14 cellular contexts compared by ENCODE assay signal in the genomic region with DNA sequence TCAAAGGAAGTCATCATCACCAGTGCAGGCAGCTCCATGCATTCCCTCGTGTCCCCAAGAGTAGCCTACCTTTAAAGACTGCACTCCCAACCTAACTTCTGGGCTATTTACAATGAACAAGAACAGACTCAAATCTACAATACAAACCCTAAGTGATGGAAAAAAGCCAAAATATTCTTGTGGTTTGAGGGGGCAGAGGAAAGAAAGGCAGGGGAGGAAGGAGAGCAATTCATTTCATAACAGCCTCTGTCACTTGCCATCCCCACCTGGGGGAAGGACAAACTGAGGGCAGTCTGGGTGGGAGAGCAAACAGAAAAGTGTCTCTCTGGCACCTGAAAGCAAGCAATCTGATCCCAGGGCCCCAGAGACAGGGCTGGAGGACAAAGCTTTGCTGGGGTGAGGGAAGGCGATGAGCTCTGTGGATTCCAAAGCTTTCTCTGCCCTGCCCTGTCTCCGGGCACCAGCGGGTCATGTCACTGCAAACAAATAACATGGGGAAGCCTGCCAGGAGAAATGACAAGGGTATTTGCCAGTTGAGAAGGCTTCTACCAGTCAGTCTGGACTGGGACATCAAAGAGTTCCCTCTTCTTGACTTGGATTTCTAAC.
DNase-seq lines count a peak whose midpoint lies in the region; ATAC-seq and TF ChIP-seq lines count a peak whose summit lies in the region.
"Had no signal": no experiment of that assay in that cellular context is flagged by ENCODE, and none has a peak within 500 bp of the region (broad histone marks: within the 10 kb centered on the region; RNA-seq: fewer than 3 reads in every experiment).

No MANE protein-coding gene starts in this region.

- H3F3A ChIP-seq in PC-3 (ENCODE audit: low read length, unreplicated experiment), result no peaks in the 10 kb centered on the region

- peak; percentile 27 for DNase-seq in DMS79 treated with DMSO at 0.1 percent for 48 hours (lab: John Stamatoyannopoulos, UW)
- DNase-seq in DMS79 (lab: John Stamatoyannopoulos, UW), result no peak
- peak; percentile 73 for DNase-seq in PC-3
- peak; percentile 37 for DNase-seq in left ventricle myocardium superior
- DNase-seq in gastrocnemius medialis, result no peak
- no peak for DNase-seq in C1 segment of cervical spinal cord (lab: John Stamatoyannopoulos, UW)
- DNase-seq: activated naive CD8-positive, alpha-beta T cell treated with anti-CD3 and anti-CD28 coated beads for 36 hours; activated T-cell treated with anti-CD3 and anti-CD28 coated beads, Interleukin-2, amount 50 U/mL, for 48 hours; naive thymus-derived CD8-positive, alpha-beta T cell; SK-N-SH had no signal

- no peaks in the 10 kb centered on the region for H3K36me3 ChIP-seq in PC-3 (ENCODE audit: low read depth, low read length)
- no peaks in the 10 kb centered on the region for H3K36me3 ChIP-seq in gastrocnemius medialis
- H3K36me3 ChIP-seq: thoracic aorta had no signal

- H3K27me3 ChIP-seq in PC-3 (ENCODE audit: low read length) (no peaks in the 10 kb centered on the region), gastrocnemius medialis (no peaks in the 10 kb centered on the region)

- no peak overlapping the region for H3K9ac ChIP-seq in PC-3 (ENCODE audit: low read length)
- H3K9ac ChIP-seq: SK-N-SH had no signal

- no peaks in the 10 kb centered on the region for H3K9me3 ChIP-seq in PC-3 (ENCODE audit: low read length)
- no peaks in the 10 kb centered on the region for H3K9me3 ChIP-seq in gastrocnemius medialis
- H3K9me3 ChIP-seq: SK-N-SH, thoracic aorta had no signal

- CTCF ChIA-PET in PC-3 (lab: Charles Lee), result no interaction called here

- H3K9me2 ChIP-seq in PC-3 (replicated peaks; ENCODE audit: low read length), result no peaks in the 10 kb centered on the region
- H3K9me2 ChIP-seq: SK-N-SH had no signal

- no peaks in the 10 kb centered on the region for H4K20me1 ChIP-seq in PC-3 (ENCODE audit: low read length)

- TF ChIP-seq POLR2A in gastrocnemius medialis (IDR thresholded peaks at IDR 0.05), result no peak

- peak overlapping the region; percentile 51 for H3K4me2 ChIP-seq in PC-3 (ENCODE audit: low read length)
- H3K4me2 ChIP-seq: SK-N-SH had no signal

- peak overlapping the region; percentile 53; the same call in 1 of the 2 replicates for H2AFZ ChIP-seq in PC-3 (ENCODE audit: low read length)

- no TSS peak for BruUV-seq in PC-3 (replicated peaks; lab: Mats Ljungman, UMichigan)

- H3K79me2 ChIP-seq in PC-3 (ENCODE audit: low read length), result no peaks in the 10 kb centered on the region

- H3K27ac ChIP-seq in PC-3 (ENCODE audit: low read length) (0 out of 2 replicates have a peak overlapping the region, but pooled peaks have one; percentile 11), gastrocnemius medialis (no peak overlapping the region)
- H3K27ac ChIP-seq: thoracic aorta had no signal

- H3K4me3 ChIP-seq in PC-3 (ENCODE audit: low read length) (no peak overlapping the region), gastrocnemius medialis (no peak overlapping the region)
- H3K4me3 ChIP-seq: thoracic aorta had no signal

- TF ChIP-seq CTCF in PC-3 (conservative IDR thresholded peaks at IDR 0.05; ENCODE audit: low read depth, low read length) (no peak), gastrocnemius medialis (IDR thresholded peaks at IDR 0.05 in 4 of 5, conservative IDR thresholded peaks at IDR 0.05 in 1 of 5) (no peak)

- POLR2A ChIA-PET in PC-3 (lab: Charles Lee; ENCODE audit: unreplicated experiment), result no interaction called here

- in situ Hi-C loops in gastrocnemius medialis (cut with MboI; ENCODE audit: low sequenced_read_pairs in 4 of 4), result no loop called here

- H3K4me1 ChIP-seq in PC-3 (ENCODE audit: insufficient read depth, low read length) (peaks cover 8% of the 10 kb centered on the region), gastrocnemius medialis (peaks cover under 1 to 2% of the 10 kb centered on the region in 2 donors)

- intact Hi-C loops in PC-3 (cut with micrococcal nuclease), result no loop called here
- intact Hi-C loops in left ventricle myocardium superior (cut with micrococcal nuclease), result no loop called here
- intact Hi-C loops in gastrocnemius medialis (cut with DNase I; ENCODE audit: low total_unique reads), result no loop called here

- ATAC-seq in PC-3 (peak; percentile 45), left ventricle myocardium superior (peak; percentile 77), gastrocnemius medialis (peak; percentile 35 to 49), GM18873 (IDR thresholded peaks at IDR 0.05; ENCODE audit: low FRiP score, unreplicated experiment) (no peak), HG03139 (IDR thresholded peaks at IDR 0.05; ENCODE audit: unreplicated experiment) (no peak)
- ATAC-seq: HCT116; naive thymus-derived CD8-positive, alpha-beta T cell had no signal

Comparison
In these comparisons a context has a peak if more than half of its experiments do, and no peak if none do; other contexts are left out.
1. DNase-seq: peak in DMS79 treated with DMSO at 0.1 percent for 48 hours (single experiment), PC-3 (single experiment) and left ventricle myocardium superior (single experiment); none in DMS79 (single experiment), gastrocnemius medialis (0 of 2) and C1 segment of cervical spinal cord (0 of 14).
2. ATAC-seq: peak in PC-3 (single experiment), left ventricle myocardium superior (single experiment) and gastrocnemius medialis (2 of 2); none in GM18873 (single experiment) and HG03139 (single experiment).